15 cellular contexts compared by ENCODE assay signal in the genomic region with DNA sequence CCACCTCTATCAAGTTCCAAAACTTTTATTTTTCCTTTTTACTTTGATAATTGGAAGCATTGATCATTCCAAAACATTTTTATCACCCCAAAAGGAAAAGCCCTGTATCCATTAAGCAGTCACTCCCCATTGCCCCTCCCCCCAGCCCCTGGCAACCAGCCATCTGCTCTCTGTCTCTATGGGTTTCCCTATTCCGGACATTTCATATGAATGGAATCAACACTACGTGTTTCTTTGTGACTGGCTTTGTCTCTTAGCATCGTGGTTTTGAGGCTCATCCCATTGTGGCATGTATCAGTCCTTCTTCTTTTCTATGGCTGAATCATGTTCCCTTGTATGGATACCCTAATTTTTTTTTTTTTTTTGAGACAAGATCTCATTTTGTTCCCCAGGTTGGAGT.
"Had no signal": no experiment of that assay in that cellular context is flagged by ENCODE, and none has a peak within 500 bp of the region (broad histone marks: within the 10 kb centered on the region; RNA-seq: fewer than 3 reads in every experiment).

No MANE protein-coding gene starts in this region.

- DNase-seq: activated CD4-positive, alpha-beta memory T cell treated with anti-CD3 and anti-CD28 coated beads for 36 hours; activated gamma-delta T cell; activated T-cell treated with anti-CD3 and anti-CD28 coated beads, Interleukin-2, amount 50 U/mL, for 48 hours; amygdala; cerebellar nuclear complex; lower lobe of right lung; naive thymus-derived CD4-positive, alpha-beta T cell; posterior cingulate gyrus; T-helper 2 cell had no signal

- H3K36me3 Mint-ChIP-seq: activated CD4-positive, alpha-beta memory T cell treated with anti-CD3 and anti-CD28 coated beads for 36 hours; activated naive CD8-positive, alpha-beta T cell; brain; naive thymus-derived CD4-positive, alpha-beta T cell had no signal

- H3K4me1 ChIP-seq: lower lobe of right lung had no signal

- H3K9me3 ChIP-seq: lower lobe of right lung, neutrophil had no signal

- ATAC-seq: activated CD4-positive, CD25-positive, alpha-beta regulatory T cell treated with anti-CD3 and anti-CD28 coated beads, Interleukin-2, amount 50 U/mL, for 24 hours; lower lobe of right lung; naive thymus-derived CD4-positive, alpha-beta T cell; right cardiac atrium had no signal

- H3K36me3 ChIP-seq: lower lobe of right lung, neutrophil had no signal

- H3K4me1 Mint-ChIP-seq: brain had no signal

- H3K27ac Mint-ChIP-seq: activated CD4-positive, alpha-beta memory T cell treated with anti-CD3 and anti-CD28 coated beads for 36 hours; activated naive CD8-positive, alpha-beta T cell; naive thymus-derived CD4-positive, alpha-beta T cell had no signal

- H3K4me2 ChIP-seq: smooth muscle cell had no signal

- H3K27ac ChIP-seq: lower lobe of right lung, neutrophil had no signal

- H3K4me3 ChIP-seq: lower lobe of right lung, smooth muscle cell had no signal

- H3K4me3 Mint-ChIP-seq: activated CD4-positive, alpha-beta memory T cell treated with anti-CD3 and anti-CD28 coated beads for 36 hours; activated naive CD8-positive, alpha-beta T cell; brain; naive thymus-derived CD4-positive, alpha-beta T cell had no signal

- H3K27me3 Mint-ChIP-seq: activated CD4-positive, alpha-beta memory T cell treated with anti-CD3 and anti-CD28 coated beads for 36 hours; activated naive CD8-positive, alpha-beta T cell had no signal

- H3K27me3 ChIP-seq: neutrophil had no signal

- H3K9me3 Mint-ChIP-seq: activated CD4-positive, alpha-beta memory T cell treated with anti-CD3 and anti-CD28 coated beads for 36 hours; naive thymus-derived CD4-positive, alpha-beta T cell had no signal
